10 cellular contexts compared by ENCODE assay signal in genomic region chr4:110484767-110485166, GRCh38. TPM values are rescaled to one million over a fixed set of nuclear protein-coding genes. Genes with fewer than 3 reads are reported as not detected.
DNase-seq lines count a peak whose midpoint lies in the region; ATAC-seq and TF ChIP-seq lines count a peak whose summit lies in the region.
"Had no signal": no experiment of that assay in that cellular context is flagged by ENCODE, and none has a peak within 500 bp of the region (broad histone marks: within the 10 kb centered on the region; RNA-seq: fewer than 3 reads in every experiment).

No MANE protein-coding gene starts in this region.

- in situ Hi-C loops in HAP-1 (cut with MboI; ENCODE audit: low sequenced_read_pairs) = no loop called here

- TF ChIP-seq CTCF in fibroblast of pulmonary artery (IDR thresholded peaks at IDR 0.05; ENCODE audit: low read length, missing control alignments) (no peak), upper lobe of right lung (IDR thresholded peaks at IDR 0.05) (no peak)

- ATAC-seq in Right ventricle myocardium superior (ENCODE audit: poor library complexity) (peak; percentile 13), upper lobe of right lung (peak; percentile 50), HG02759 (IDR thresholded peaks at IDR 0.05; ENCODE audit: unreplicated experiment) (no peak), HG02970 (IDR thresholded peaks at IDR 0.05; ENCODE audit: low FRiP score, unreplicated experiment) (no peak)

- H3K27me3 ChIP-seq in upper lobe of right lung (no peaks in the 10 kb centered on the region), HAP-1 (ENCODE audit: low read depth) (no peaks in the 10 kb centered on the region)
- H3K27me3 ChIP-seq: BLaER1 had no signal

- H3K9me3 ChIP-seq in upper lobe of right lung = no peaks in the 10 kb centered on the region
- no peaks in the 10 kb centered on the region for H3K9me3 ChIP-seq in HAP-1
- H3K9me3 ChIP-seq: BLaER1 had no signal

- peaks cover 3% of the 10 kb centered on the region for H3K4me1 ChIP-seq in upper lobe of right lung
- peaks cover 47% of the 10 kb centered on the region for H3K4me1 ChIP-seq in HAP-1
- H3K4me1 ChIP-seq: BLaER1 had no signal

- DNase-seq in Right ventricle myocardium superior = no peak
- DNase-seq in cardiac septum (ENCODE audit: low spot score) = no peak
- peak; percentile 5 for DNase-seq in NAMALWA (ENCODE audit: low spot score)
- DNase-seq in fibroblast of pulmonary artery (ENCODE audit: low read depth) = peak; percentile 81
- no peak for DNase-seq in upper lobe of right lung
- DNase-seq in HAP-1 (ENCODE audit: low spot score in 2 of 2) = no peak

- intact Hi-C loops in Right ventricle myocardium superior (cut with DNase I) (no loop called here), cardiac septum (cut with DNase I) (no loop called here), upper lobe of right lung (cut with DNase I) (no loop called here)

- H3K36me3 ChIP-seq in upper lobe of right lung = no peaks in the 10 kb centered on the region
- H3K36me3 ChIP-seq in HAP-1 (replicated peaks) = no peaks in the 10 kb centered on the region
- H3K36me3 ChIP-seq: BLaER1 had no signal

- no peak overlapping the region for H3K27ac ChIP-seq in upper lobe of right lung
- H3K27ac ChIP-seq: BLaER1 had no signal

- H3K4me3 ChIP-seq in fibroblast of pulmonary artery (replicated peaks; ENCODE audit: low read depth, low read length) (no peak overlapping the region), upper lobe of right lung (no peak overlapping the region), HAP-1 (no peak overlapping the region)
- H3K4me3 ChIP-seq: BLaER1 had no signal

RNA-seq across cellular contexts. Expression of gene ENPEP, which starts 8.8 kb away (rescaled TPM):
- total RNA-seq in Right ventricle myocardium superior = 3.3 TPM
- total RNA-seq in cardiac septum = 5.3 TPM
- total RNA-seq in upper lobe of right lung = 7.5 TPM
- total RNA-seq: SK-MEL-5 had no signal

Comparison
In these comparisons a context has a peak if more than half of its experiments do, and no peak if none do; other contexts are left out.
1. ATAC-seq: peak in Right ventricle myocardium superior (single experiment) and upper lobe of right lung (single experiment); none in HG02759 (single experiment) and HG02970 (single experiment).
2. DNase-seq: peak in NAMALWA (single experiment) and fibroblast of pulmonary artery (single experiment); none in Right ventricle myocardium superior (single experiment), cardiac septum (single experiment), upper lobe of right lung (single experiment) and HAP-1 (0 of 2).